In genomic region chr7:106283501-106283830, GRCh38 we compare ENCODE assay signal across 8 cellular contexts. TPM values are rescaled to one million over a fixed set of nuclear protein-coding genes. Genes with fewer than 3 reads are reported as not detected.
DNase-seq lines count a peak whose midpoint lies in the region; ATAC-seq and TF ChIP-seq lines count a peak whose summit lies in the region.

No MANE protein-coding gene starts in this region.

- TF ChIP-seq CTCF in C4-2B (conservative IDR thresholded peaks at IDR 0.05) (no peak), nephron progenitor cell (IDR thresholded peaks at IDR 0.05) (no peak)

- H3K27me3 ChIP-seq in effector memory CD4-positive, alpha-beta T cell (replicated peaks; ENCODE audit: control insufficient read depth, insufficient read depth, low read length, poor library complexity, severe bottlenecking), result no peaks in the 10 kb centered on the region

- peak; percentile 64 for DNase-seq in NCI-H460 (ENCODE audit: extremely low read depth, low read depth)
- DNase-seq in effector memory CD4-positive, alpha-beta T cell, result no peak
- DNase-seq in nephron progenitor cell, result no peak
- DNase-seq in central memory CD4-positive, alpha-beta T cell, result no peak

- H3K4me1 ChIP-seq in effector memory CD4-positive, alpha-beta T cell (ENCODE audit: control insufficient read depth, insufficient read depth, low read length, poor library complexity, severe bottlenecking), result peaks cover 15% of the 10 kb centered on the region

- H3K36me3 ChIP-seq in effector memory CD4-positive, alpha-beta T cell (ENCODE audit: control insufficient read depth, insufficient read depth, low read length), result no peaks in the 10 kb centered on the region

- H3K27ac ChIP-seq in C4-2B, result peak overlapping the region; percentile 93; the same call in 1 of the 2 replicates
- H3K27ac ChIP-seq in effector memory CD4-positive, alpha-beta T cell (ENCODE audit: insufficient read depth, low read length, poor library complexity, severe bottlenecking), result peak overlapping the region; percentile 87

- H3K9me3 Mint-ChIP-seq in nephron progenitor cell, result no peaks in the 10 kb centered on the region

- no peak for ATAC-seq in GM19467 (IDR thresholded peaks at IDR 0.05; ENCODE audit: unreplicated experiment)
- ATAC-seq in HG03135 (IDR thresholded peaks at IDR 0.05; ENCODE audit: unreplicated experiment), result no peak
- no peak for ATAC-seq in HG02981 (IDR thresholded peaks at IDR 0.05; ENCODE audit: unreplicated experiment)

- peaks cover 51% of the 10 kb centered on the region for H3K4me1 Mint-ChIP-seq in nephron progenitor cell

- H3K4me3 ChIP-seq in effector memory CD4-positive, alpha-beta T cell (ENCODE audit: insufficient read depth, low read depth, low read length, poor library complexity, severe bottlenecking), result peak overlapping the region; percentile 66

- H3K4me3 Mint-ChIP-seq in nephron progenitor cell, result peak overlapping the region; percentile 97

- no peaks in the 10 kb centered on the region for H3K27me3 Mint-ChIP-seq in nephron progenitor cell (ENCODE audit: low read depth, poor library complexity)

- no peaks in the 10 kb centered on the region for H3K9me3 ChIP-seq in effector memory CD4-positive, alpha-beta T cell (ENCODE audit: control insufficient read depth, low read length)

- H3K27ac Mint-ChIP-seq in nephron progenitor cell, result peak overlapping the region; percentile 97

- H3K36me3 Mint-ChIP-seq in nephron progenitor cell (ENCODE audit: low read depth), result peaks cover 12% of the 10 kb centered on the region

RNA-seq across cellular contexts. Expression of gene NAMPT, which starts 1.3 kb away (rescaled TPM):
- total RNA-seq in NCI-H460 (2014; rRNA removed; shearing (Covaris generic)), result 1,941 and 2,086 TPM in 2 replicates
- 1,215 and 1,812 TPM in 2 replicates for polyA plus RNA-seq in NCI-H460 (2014; cell fraction: nucleus; rRNA removed)
